ENCODE assay signal across 23 cellular contexts in the genomic region with DNA sequence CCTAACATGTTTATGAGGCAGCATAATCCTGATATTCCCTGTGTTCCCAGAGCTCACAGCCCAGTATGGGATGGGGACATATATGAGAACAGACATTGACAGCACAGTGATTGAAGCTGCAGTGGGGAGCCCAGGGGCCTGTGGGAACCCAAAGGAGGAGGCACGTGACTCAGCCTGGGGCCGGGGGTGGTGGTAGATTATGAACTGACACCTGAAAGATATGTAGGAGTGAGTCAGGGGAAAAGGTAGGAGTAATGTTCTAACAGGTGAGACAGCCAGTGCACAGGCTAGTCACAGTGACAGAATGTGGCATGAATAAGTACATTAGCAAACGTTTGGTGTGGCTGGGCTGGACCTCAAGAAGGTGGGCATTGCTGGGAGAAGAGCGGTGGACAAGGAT. TPM values are rescaled to one million over a fixed set of nuclear protein-coding genes. Genes with fewer than 3 reads are reported as not detected.
DNase-seq lines count a peak whose midpoint lies in the region; ATAC-seq, FAIRE-seq and TF ChIP-seq lines count a peak whose summit lies in the region.
"Had no signal": no experiment of that assay in that cellular context is flagged by ENCODE, and none has a peak within 500 bp of the region (broad histone marks: within the 10 kb centered on the region; RNA-seq: fewer than 3 reads in every experiment).

No MANE protein-coding gene starts in this region.

- peak; percentile 19 for DNase-seq in activated T-cell treated with anti-CD3 and anti-CD28 coated beads for 48 hours (ENCODE audit: low read depth)
- no peak for DNase-seq in activated T-cell treated with anti-CD3 and anti-CD28 coated beads, Interleukin-2, amount 50 U/mL, for 1 hour
- no peak for DNase-seq in RWPE2 (ENCODE audit: low spot score)
- DNase-seq in bronchial epithelial cell (ENCODE audit: low read depth): peak; percentile 55
- DNase-seq in stimulated activated CD4-positive, alpha-beta T cell treated with anti-CD3 and anti-CD28 coated beads, Interleukin-2, amount 100 ng/mL, for 24 hours: peak; percentile 23 to 35
- DNase-seq in osteocyte (ENCODE audit: extremely low spot score, unreplicated experiment): no peak
- DNase-seq in RKO (ENCODE audit: low spot score): no peak
- DNase-seq: CD4-positive, alpha-beta T cell; effector CD8-positive, alpha-beta T cell; KG1; naive thymus-derived CD4-positive, alpha-beta T cell; NCI-H1105; NCI-H2171; NCI-H69; small intestine; uterus had no signal

- no peak overlapping the region for H3K4me3 Mint-ChIP-seq in osteocyte (ENCODE audit: unreplicated experiment)
- H3K4me3 Mint-ChIP-seq: CD4-positive, alpha-beta T cell; memory B cell; naive thymus-derived CD4-positive, alpha-beta T cell had no signal

- TF ChIP-seq CTCF in RWPE2 (IDR thresholded peaks at IDR 0.05; ENCODE audit: poor library complexity, severe bottlenecking): no peak
- no peak for TF ChIP-seq CTCF in bronchial epithelial cell (IDR thresholded peaks at IDR 0.05; ENCODE audit: insufficient read depth, low read length, severe bottlenecking)
- no peak for TF ChIP-seq CTCF in osteocyte (IDR thresholded peaks at IDR 0.05)

- H3K4me1 Mint-ChIP-seq in osteocyte (ENCODE audit: unreplicated experiment): no peaks in the 10 kb centered on the region
- H3K4me1 Mint-ChIP-seq: memory B cell; naive thymus-derived CD4-positive, alpha-beta T cell had no signal

- H3K27me3 ChIP-seq in RWPE2 (ENCODE audit: insufficient read depth, poor library complexity, severe bottlenecking): no peaks in the 10 kb centered on the region
- no peaks in the 10 kb centered on the region for H3K27me3 ChIP-seq in bronchial epithelial cell (ENCODE audit: control insufficient read depth, insufficient read depth, low read length)
- H3K27me3 ChIP-seq: uterus had no signal

- ATAC-seq in RWPE2 (ENCODE audit: low read depth) (peak; percentile 69), GM18861 (IDR thresholded peaks at IDR 0.05; ENCODE audit: unreplicated experiment) (no peak)
- ATAC-seq: naive thymus-derived CD4-positive, alpha-beta T cell had no signal

- H3K27ac Mint-ChIP-seq in osteocyte (ENCODE audit: unreplicated experiment): no peak overlapping the region
- H3K27ac Mint-ChIP-seq: CD4-positive, alpha-beta T cell; memory B cell; naive thymus-derived CD4-positive, alpha-beta T cell had no signal

- peaks cover 4% of the 10 kb centered on the region for H3K4me1 ChIP-seq in RWPE2 (ENCODE audit: insufficient read depth, poor library complexity, severe bottlenecking)
- H3K4me1 ChIP-seq: uterus had no signal

- no peaks in the 10 kb centered on the region; the same call in 1 of the 2 replicates for H3K36me3 ChIP-seq in RWPE2 (ENCODE audit: low read depth)
- H3K36me3 ChIP-seq in bronchial epithelial cell (ENCODE audit: control insufficient read depth, insufficient read depth, low read length): peaks cover 13% of the 10 kb centered on the region
- H3K36me3 ChIP-seq: uterus had no signal

- FAIRE-seq in bronchial epithelial cell (lab: Jason Lieb, UNC): no peak
- FAIRE-seq: GM18507, islet of Langerhans, small intestine, TTC549 had no signal

- H3K36me3 Mint-ChIP-seq in osteocyte (ENCODE audit: unreplicated experiment): peaks cover 43% of the 10 kb centered on the region

- H3K9me3 Mint-ChIP-seq in osteocyte (ENCODE audit: unreplicated experiment): peaks cover 3% of the 10 kb centered on the region
- H3K9me3 Mint-ChIP-seq: CD4-positive, alpha-beta T cell had no signal

- H3K9me3 ChIP-seq in RWPE2 (ENCODE audit: severe bottlenecking): no peaks in the 10 kb centered on the region
- H3K9me3 ChIP-seq: uterus had no signal

- no peaks in the 10 kb centered on the region for H3K27me3 Mint-ChIP-seq in osteocyte (ENCODE audit: unreplicated experiment)
- H3K27me3 Mint-ChIP-seq: CD4-positive, alpha-beta T cell; memory B cell; naive thymus-derived CD4-positive, alpha-beta T cell had no signal

- no peak overlapping the region for H3K27ac ChIP-seq in RWPE2 (ENCODE audit: poor library complexity, severe bottlenecking)
- H3K27ac ChIP-seq: HL-60, uterus had no signal

- no peak overlapping the region for H3K4me3 ChIP-seq in RWPE2 (ENCODE audit: severe bottlenecking)
- no peak overlapping the region for H3K4me3 ChIP-seq in bronchial epithelial cell (ENCODE audit: low read depth, low read length)
- H3K4me3 ChIP-seq: uterus had no signal

RNA-seq across cellular contexts. Expression of a gene that starts 29.0 kb away (rescaled TPM):
- total RNA-seq in bronchial epithelial cell (under 0.01 TPM in 1 of 2 replicates, not detected in the other), osteocyte (not detected in 2 replicates)
- total RNA-seq: CD4-positive, alpha-beta T cell; H4; naive thymus-derived CD4-positive, alpha-beta T cell had no signal

RNA-seq across cellular contexts. Expression of a gene that starts 42.6 kb away (rescaled TPM):
- total RNA-seq in bronchial epithelial cell (10.8 and 14.8 TPM in 2 replicates), osteocyte (61.2 and 66.5 TPM in 2 replicates)

RNA-seq across cellular contexts. Expression of a gene that starts 46.9 kb away (rescaled TPM):
- total RNA-seq in bronchial epithelial cell (83.5 and 99.5 TPM in 2 replicates), osteocyte (0.21 TPM in 1 of 2 replicates, not detected in the other)
- total RNA-seq: CD4-positive, alpha-beta T cell; H4; naive thymus-derived CD4-positive, alpha-beta T cell had no signal

RNA-seq across cellular contexts. Expression of a gene that starts 48.5 kb away (rescaled TPM):
- total RNA-seq in bronchial epithelial cell: not detected in 2 replicates
- 8.4 and 11.1 TPM in 2 replicates for total RNA-seq in osteocyte
- total RNA-seq: CD4-positive, alpha-beta T cell; H4; naive thymus-derived CD4-positive, alpha-beta T cell had no signal

Comparison
In these comparisons a context has a peak if more than half of its experiments do, and no peak if none do; other contexts are left out.
1. DNase-seq: peak in activated T-cell treated with anti-CD3 and anti-CD28 coated beads for 48 hours (single experiment), bronchial epithelial cell (single experiment) and stimulated activated CD4-positive, alpha-beta T cell treated with anti-CD3 and anti-CD28 coated beads, Interleukin-2, amount 100 ng/mL, for 24 hours (2 of 2); none in activated T-cell treated with anti-CD3 and anti-CD28 coated beads, Interleukin-2, amount 50 U/mL, for 1 hour (single experiment), RWPE2 (single experiment), osteocyte (single experiment) and RKO (single experiment).
2. RNA of a gene that starts 46.9 kb away (total RNA-seq): 83.5 to 99.5 TPM in bronchial epithelial cell; 0.21 TPM in osteocyte; every median in the first group is over 10 times any median in the second.